Comparison of ENCODE assay signal across 1 cellular context in the genomic region with DNA sequence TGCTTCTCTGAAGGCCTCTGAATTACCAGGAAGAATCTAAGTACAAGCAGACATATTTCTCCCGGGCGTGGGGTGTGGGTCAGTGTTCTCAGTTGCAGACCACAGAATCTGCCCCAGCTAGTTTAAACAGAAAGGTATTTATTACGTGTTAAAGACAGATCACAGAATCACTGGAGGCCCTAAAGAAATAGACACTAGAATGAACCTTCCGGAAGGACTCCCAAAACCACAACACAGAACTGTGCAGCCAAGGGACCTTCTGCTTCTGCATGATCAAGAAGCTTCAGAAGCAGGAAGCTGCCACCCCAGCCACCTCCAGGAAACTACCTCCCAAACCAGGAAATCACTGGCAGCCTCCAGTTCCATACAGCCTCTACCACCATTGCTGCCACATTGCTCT.
TF ChIP-seq lines count a peak whose summit lies in the region.

No MANE protein-coding gene starts in this region.

TF ChIP-seq in GM12878, 131 proteins besides CTCF, POLR2A, EP300 and RAD21 (continued from another document):
- TF ChIP-seq SP1 (IDR thresholded peaks at IDR 0.05; ENCODE audit: low read depth, low read length) (no peak), RUNX3 (IDR thresholded peaks at IDR 0.05; ENCODE audit: low read length) (peak; percentile 36; the same call in 1 of the 2 replicates), POLR2AphosphoS5 (IDR thresholded peaks at IDR 0.05; ENCODE audit: low read length) (no peak), ETV6 (conservative IDR thresholded peaks at IDR 0.05 in 1 of 2, IDR thresholded peaks at IDR 0.05 in 1 of 2; ENCODE audit: borderline replicate concordance in 1 of 2, low read depth in 1 of 2) (peak in 1 of 2 experiments; percentile 52; a peak in 2 of 4 replicates), CBX3 (IDR thresholded peaks at IDR 0.05; ENCODE audit: borderline replicate concordance, low read depth) (no peak), EED (IDR thresholded peaks at IDR 0.05; ENCODE audit: low read depth) (peak; percentile 44; the same call in 1 of the 2 replicates), GATAD2B (conservative IDR thresholded peaks at IDR 0.05; ENCODE audit: low read depth) (no peak)
- TF ChIP-seq, protein P1, sequence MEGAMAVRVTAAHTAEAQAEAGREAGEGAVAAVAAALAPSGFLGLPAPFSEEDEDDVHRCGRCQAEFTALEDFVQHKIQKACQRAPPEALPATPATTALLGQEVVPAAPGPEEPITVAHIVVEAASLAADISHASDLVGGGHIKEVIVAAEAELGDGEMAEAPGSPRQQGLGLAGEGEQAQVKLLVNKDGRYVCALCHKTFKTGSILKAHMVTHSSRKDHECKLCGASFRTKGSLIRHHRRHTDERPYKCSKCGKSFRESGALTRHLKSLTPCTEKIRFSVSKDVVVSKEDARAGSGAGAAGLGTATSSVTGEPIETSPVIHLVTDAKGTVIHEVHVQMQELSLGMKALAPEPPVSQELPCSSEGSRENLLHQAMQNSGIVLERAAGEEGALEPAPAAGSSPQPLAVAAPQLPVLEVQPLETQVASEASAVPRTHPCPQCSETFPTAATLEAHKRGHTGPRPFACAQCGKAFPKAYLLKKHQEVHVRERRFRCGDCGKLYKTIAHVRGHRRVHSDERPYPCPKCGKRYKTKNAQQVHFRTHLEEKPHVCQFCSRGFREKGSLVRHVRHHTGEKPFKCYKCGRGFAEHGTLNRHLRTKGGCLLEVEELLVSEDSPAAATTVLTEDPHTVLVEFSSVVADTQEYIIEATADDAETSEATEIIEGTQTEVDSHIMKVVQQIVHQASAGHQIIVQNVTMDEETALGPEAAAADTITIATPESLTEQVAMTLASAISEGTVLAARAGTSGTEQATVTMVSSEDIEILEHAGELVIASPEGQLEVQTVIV (IDR thresholded peaks at IDR 0.05; ENCODE audit: borderline replicate concordance, partially characterized antibody): no peak
- TF ChIP-seq, protein P2, sequence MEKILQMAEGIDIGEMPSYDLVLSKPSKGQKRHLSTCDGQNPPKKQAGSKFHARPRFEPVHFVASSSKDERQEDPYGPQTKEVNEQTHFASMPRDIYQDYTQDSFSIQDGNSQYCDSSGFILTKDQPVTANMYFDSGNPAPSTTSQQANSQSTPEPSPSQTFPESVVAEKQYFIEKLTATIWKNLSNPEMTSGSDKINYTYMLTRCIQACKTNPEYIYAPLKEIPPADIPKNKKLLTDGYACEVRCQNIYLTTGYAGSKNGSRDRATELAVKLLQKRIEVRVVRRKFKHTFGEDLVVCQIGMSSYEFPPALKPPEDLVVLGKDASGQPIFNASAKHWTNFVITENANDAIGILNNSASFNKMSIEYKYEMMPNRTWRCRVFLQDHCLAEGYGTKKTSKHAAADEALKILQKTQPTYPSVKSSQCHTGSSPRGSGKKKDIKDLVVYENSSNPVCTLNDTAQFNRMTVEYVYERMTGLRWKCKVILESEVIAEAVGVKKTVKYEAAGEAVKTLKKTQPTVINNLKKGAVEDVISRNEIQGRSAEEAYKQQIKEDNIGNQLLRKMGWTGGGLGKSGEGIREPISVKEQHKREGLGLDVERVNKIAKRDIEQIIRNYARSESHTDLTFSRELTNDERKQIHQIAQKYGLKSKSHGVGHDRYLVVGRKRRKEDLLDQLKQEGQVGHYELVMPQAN (conservative IDR thresholded peaks at IDR 0.05): no peak
